Comparison of ENCODE assay signal across 8 cellular contexts in genomic region chr16:31459722-31460581, GRCh38. TPM values are rescaled to one million over a fixed set of nuclear protein-coding genes. Genes with fewer than 3 reads are reported as not detected.
DNase-seq lines count a peak whose midpoint lies in the region; ATAC-seq and TF ChIP-seq lines count a peak whose summit lies in the region.

No MANE protein-coding gene starts in this region.

- peaks cover 21% of the 10 kb centered on the region for H3K4me1 ChIP-seq in OCI-LY3 (ENCODE audit: low read length)
- H3K4me1 ChIP-seq in mononuclear cell (ENCODE audit: insufficient read depth, low read length), result peaks cover 48% of the 10 kb centered on the region

- H3K27me3 ChIP-seq in OCI-LY3 (ENCODE audit: low read depth, low read length) (no peaks in the 10 kb centered on the region), mononuclear cell (ENCODE audit: insufficient read depth, low read length) (no peaks in the 10 kb centered on the region)

- H3K36me3 ChIP-seq in OCI-LY3 (replicated peaks; ENCODE audit: low read depth, low read length), result peaks cover 16% of the 10 kb centered on the region

- peak overlapping the region; percentile 97 for H3K9ac ChIP-seq in OCI-LY3 (ENCODE audit: low read length)

- peak overlapping the region; percentile 92; the same call in 1 of the 2 replicates for H2AFZ ChIP-seq in OCI-LY3 (ENCODE audit: low read depth, low read length)

- H3K9me3 ChIP-seq in OCI-LY3 (ENCODE audit: insufficient read depth, low read length) (no peaks in the 10 kb centered on the region), mononuclear cell (ENCODE audit: low read depth, low read length) (no peaks in the 10 kb centered on the region)

- DNase-seq in D341Med (ENCODE audit: low spot score) (peak; percentile 97), HuH-7 (ENCODE audit: low spot score) (peak; percentile 92), activated T-cell treated with anti-CD3 and anti-CD28 coated beads for 4 hours (peak; percentile 100), epithelial cell of esophagus (ENCODE audit: low read depth) (peak; percentile 99)
- DNase-seq in stimulated activated CD8-positive, alpha-beta memory T cell treated with anti-CD3 and anti-CD28 coated beads, Interleukin-2, amount 100 ng/mL, for 48 hours (ENCODE audit: low read depth in 2 of 2), result peak; percentile 100

- TF ChIP-seq CTCF in OCI-LY3 (IDR thresholded peaks at IDR 0.05; ENCODE audit: low read depth, low read length) (no peak), epithelial cell of esophagus (IDR thresholded peaks at IDR 0.05; ENCODE audit: insufficient read depth, low read depth, low read length, missing control alignments) (no peak)

- peaks cover 38% of the 10 kb centered on the region for H3K79me2 ChIP-seq in OCI-LY3 (ENCODE audit: low read length)

- H4K20me1 ChIP-seq in OCI-LY3 (ENCODE audit: insufficient read depth, low read length), result peaks cover 21% of the 10 kb centered on the region

- H3K4me3 ChIP-seq in OCI-LY3 (ENCODE audit: low read length) (peak overlapping the region; percentile 98), epithelial cell of esophagus (ENCODE audit: low read length) (peak overlapping the region; percentile 93), mononuclear cell (ENCODE audit: low read length) (peak overlapping the region; percentile 89)

- H3K27ac ChIP-seq in OCI-LY3 (ENCODE audit: low read length), result peak overlapping the region; percentile 85

- H3K4me2 ChIP-seq in OCI-LY3 (ENCODE audit: low read length), result peak overlapping the region; percentile 68

- peak; percentile 62 for ATAC-seq in GM21526 (IDR thresholded peaks at IDR 0.05; ENCODE audit: low FRiP score, unreplicated experiment)

RNA-seq across cellular contexts. Expression of gene ARMC5, which starts 0.7 kb away (rescaled TPM):
- 9.2 TPM for total RNA-seq in mononuclear cell

RNA-seq across cellular contexts. Expression of gene TGFB1I1, which starts 12.0 kb away (rescaled TPM):
- 1.4 TPM for total RNA-seq in mononuclear cell

RNA-seq across cellular contexts. Expression of gene ZNF843, which starts 17.4 kb away (rescaled TPM):
- not detected for total RNA-seq in mononuclear cell

RNA-seq across cellular contexts. Expression of gene SLC5A2, which starts 23.0 kb away (rescaled TPM):
- total RNA-seq in mononuclear cell, result 0.42 TPM

RNA-seq across cellular contexts. Expression of gene COX6A2, which starts 31.8 kb away (rescaled TPM):
- not detected for total RNA-seq in mononuclear cell

Comparison
In these comparisons a context has a peak if more than half of its experiments do, and no peak if none do; other contexts are left out.
1. Peak in every context shown above with its lines: DNase-seq, ATAC-seq, H3K4me3 ChIP-seq and H3K27ac ChIP-seq.